ENCODE assay signal across 13 cellular contexts in genomic region chr20:50297498-50298348, GRCh38.
DNase-seq lines count a peak whose midpoint lies in the region; ATAC-seq and TF ChIP-seq lines count a peak whose summit lies in the region.
"Had no signal": no experiment of that assay in that cellular context is flagged by ENCODE, and none has a peak within 500 bp of the region (broad histone marks: within the 10 kb centered on the region; RNA-seq: fewer than 3 reads in every experiment).

No MANE protein-coding gene starts in this region.

- H3K9me3 Mint-ChIP-seq in activated CD4-positive, alpha-beta memory T cell treated with anti-CD3 and anti-CD28 coated beads for 36 hours = no peaks in the 10 kb centered on the region
- no peaks in the 10 kb centered on the region for H3K9me3 Mint-ChIP-seq in activated CD4-positive, alpha-beta memory T cell treated with anti-CD3 and anti-CD28 coated beads, Interleukin-2, amount 10 ng/mL, durations not matched to agents 7 days and 5 days

- TF ChIP-seq POLR2A in esophagus muscularis mucosa (IDR thresholded peaks at IDR 0.05; ENCODE audit: low read depth) = no peak

- H3K9me3 ChIP-seq in Panc1 (ENCODE audit: control insufficient read depth, insufficient read depth, low read depth, low read length) (no peaks in the 10 kb centered on the region), esophagus muscularis mucosa (no peaks in the 10 kb centered on the region), smooth muscle cell (replicated peaks; ENCODE audit: low read depth) (no peaks in the 10 kb centered on the region), GM23248 (ENCODE audit: low read depth) (no peaks in the 10 kb centered on the region)
- H3K9me3 ChIP-seq: ovary had no signal

- peaks cover 15% of the 10 kb centered on the region for H3K4me1 Mint-ChIP-seq in activated CD4-positive, alpha-beta memory T cell treated with anti-CD3 and anti-CD28 coated beads for 36 hours (ENCODE audit: low read depth)
- H3K4me1 Mint-ChIP-seq in activated CD4-positive, alpha-beta memory T cell treated with anti-CD3 and anti-CD28 coated beads, Interleukin-2, amount 10 ng/mL, durations not matched to agents 7 days and 5 days = peaks cover 36% of the 10 kb centered on the region

- H3K9me2 ChIP-seq in GM23248 (ENCODE audit: insufficient read depth) = no peaks in the 10 kb centered on the region

- H2AFZ ChIP-seq in smooth muscle cell (ENCODE audit: low read depth) (no peak overlapping the region), GM23248 (no peak overlapping the region)

- 82% methylated on average over 13 of the region's 13 CpGs for WGBS in esophagus muscularis mucosa
- WGBS in smooth muscle cell (ENCODE audit: low lambda C conversion rate) = 76% methylated on average over 13 of the region's 13 CpGs
- WGBS in GM23248 (ENCODE audit: low coverage in 1 of 2, low lambda C conversion rate in 2 of 2, missing lambda C conversion rate in 2 of 2), 2 experiments = 87 to 88% methylated on average over 13 of the region's 13 CpGs

- CTCF ChIA-PET in activated CD4-positive, alpha-beta memory T cell treated with anti-CD3 and anti-CD28 coated beads for 36 hours (lab: Charles Lee) = no interaction called here
- CTCF ChIA-PET in activated CD4-positive, alpha-beta memory T cell treated with anti-CD3 and anti-CD28 coated beads, Interleukin-2, amount 10 ng/mL, durations not matched to agents 7 days and 5 days (lab: Charles Lee) = no interaction called here
- CTCF ChIA-PET in Panc1 (lab: Charles Lee) = no interaction called here

- H3F3A ChIP-seq in smooth muscle cell (ENCODE audit: low read depth) (peaks cover 7% of the 10 kb centered on the region), GM23248 (ENCODE audit: insufficient read depth) (0 out of 2 replicates have a peak, but pooled peaks cover 13% of the 10 kb centered on the region)

- TF ChIP-seq EP300 in esophagus muscularis mucosa (IDR thresholded peaks at IDR 0.05) = no peak

- no peak overlapping the region for H3K4me2 ChIP-seq in smooth muscle cell
- H3K4me2 ChIP-seq in GM23248 (ENCODE audit: unreplicated experiment) = no peak overlapping the region

- no peaks in the 10 kb centered on the region for H3K79me2 ChIP-seq in smooth muscle cell (ENCODE audit: low read depth)
- H3K79me2 ChIP-seq in GM23248 (ENCODE audit: insufficient read depth) = no peaks in the 10 kb centered on the region

- peaks cover 7% of the 10 kb centered on the region for H3K4me1 ChIP-seq in Panc1 (ENCODE audit: control insufficient read depth, insufficient read depth, low read length)
- H3K4me1 ChIP-seq in esophagus muscularis mucosa = peaks cover 6 to 35% (median 29%) of the 10 kb centered on the region in 4 donors
- no peaks in the 10 kb centered on the region for H3K4me1 ChIP-seq in smooth muscle cell (ENCODE audit: low read depth)
- peaks cover 11% of the 10 kb centered on the region for H3K4me1 ChIP-seq in GM23248 (ENCODE audit: insufficient read depth)

- H3K9ac ChIP-seq in smooth muscle cell (ENCODE audit: low read depth) = no peak overlapping the region
- H3K9ac ChIP-seq in GM23248 = no peak overlapping the region

- H3K27ac ChIP-seq in Panc1 (ENCODE audit: low read length) (0 out of 2 replicates have a peak overlapping the region, but pooled peaks have one; percentile 34), esophagus muscularis mucosa (replicated peaks in 1 of 4) (peak overlapping the region in 3 of 4 donors; percentile 69 to 77 (median 73)), smooth muscle cell (ENCODE audit: low read depth) (peak overlapping the region; percentile 53), GM23248 (no peak overlapping the region)
- H3K27ac ChIP-seq: WERI-Rb-1 had no signal

- H3K36me3 ChIP-seq in Panc1 (ENCODE audit: control insufficient read depth, insufficient read depth, low read length) (no peaks in the 10 kb centered on the region), esophagus muscularis mucosa (no peaks in the 10 kb centered on the region), smooth muscle cell (ENCODE audit: low read depth) (no peaks in the 10 kb centered on the region), GM23248 (ENCODE audit: low read depth) (no peaks in the 10 kb centered on the region)
- H3K36me3 ChIP-seq: ovary, WERI-Rb-1 had no signal

- in situ Hi-C loops in Panc1 (cut with HindIII; ENCODE audit: low pct_unique_long_range_greater_than_20kb, low sequenced_read_pairs) = no loop called here
- in situ Hi-C loops in GM23248 (cut with MboI) = no loop called here
- in situ Hi-C loops in GM13976 (cut with MboI; ENCODE audit: low sequenced_read_pairs, unreplicated experiment) = no loop called here

- no peak overlapping the region for H3K27ac Mint-ChIP-seq in activated CD4-positive, alpha-beta memory T cell treated with anti-CD3 and anti-CD28 coated beads for 36 hours
- no peak overlapping the region for H3K27ac Mint-ChIP-seq in activated CD4-positive, alpha-beta memory T cell treated with anti-CD3 and anti-CD28 coated beads, Interleukin-2, amount 10 ng/mL, durations not matched to agents 7 days and 5 days

- H3K27me3 Mint-ChIP-seq in activated CD4-positive, alpha-beta memory T cell treated with anti-CD3 and anti-CD28 coated beads for 36 hours = peaks cover 3% of the 10 kb centered on the region
- peaks cover 18% of the 10 kb centered on the region for H3K27me3 Mint-ChIP-seq in activated CD4-positive, alpha-beta memory T cell treated with anti-CD3 and anti-CD28 coated beads, Interleukin-2, amount 10 ng/mL, durations not matched to agents 7 days and 5 days

- H3K27me3 ChIP-seq in Panc1 (ENCODE audit: control insufficient read depth, insufficient read depth, low read length) (no peaks in the 10 kb centered on the region), esophagus muscularis mucosa (no peaks in the 10 kb centered on the region), smooth muscle cell (ENCODE audit: low read depth) (no peaks in the 10 kb centered on the region), GM23248 (replicated peaks; ENCODE audit: insufficient read depth) (no peaks in the 10 kb centered on the region)
- H3K27me3 ChIP-seq: ovary had no signal

- H3K4me3 ChIP-seq in Panc1 (ENCODE audit: low read depth in 2 of 2, low read length in 2 of 2) (no peak overlapping the region), esophagus muscularis mucosa (no peak overlapping the region), smooth muscle cell (no peak overlapping the region), GM23248 (no peak overlapping the region)
- H3K4me3 ChIP-seq: ovary had no signal

- intact Hi-C loops in activated CD4-positive, alpha-beta memory T cell treated with anti-CD3 and anti-CD28 coated beads for 36 hours (cut with micrococcal nuclease) = no loop called here
- intact Hi-C loops in Panc1 (cut with micrococcal nuclease; ENCODE audit: unreplicated experiment) (loop anchor here (10.0 kb wide), 1 partner anchor 167 kb away; no protein-coding TSS in a partner anchor), esophagus muscularis mucosa (cut with DNase I) (no loop called here)

- TF ChIP-seq CTCF in Panc1 (IDR thresholded peaks at IDR 0.05) (no peak), esophagus muscularis mucosa (IDR thresholded peaks at IDR 0.05) (no peak), smooth muscle cell (IDR thresholded peaks at IDR 0.05; ENCODE audit: borderline replicate concordance, insufficient read depth, poor library complexity, severe bottlenecking) (no peak), GM13976 (IDR thresholded peaks at IDR 0.05; ENCODE audit: borderline replicate concordance, control extremely low read depth, extremely low read depth, insufficient read depth, missing control alignments) (no peak)

- H4K20me1 ChIP-seq in smooth muscle cell (ENCODE audit: low read depth) (no peaks in the 10 kb centered on the region), GM23248 (ENCODE audit: insufficient read depth) (no peaks in the 10 kb centered on the region)

- ATAC-seq in Panc1 (no peak), HG02840 (IDR thresholded peaks at IDR 0.05; ENCODE audit: low FRiP score, unreplicated experiment) (no peak)
- ATAC-seq: left colon had no signal

- BruUV-seq in Panc1 (replicated peaks; lab: Mats Ljungman, UMichigan) = no TSS peak

- no peaks in the 10 kb centered on the region for H3K36me3 Mint-ChIP-seq in activated CD4-positive, alpha-beta memory T cell treated with anti-CD3 and anti-CD28 coated beads for 36 hours
- no peaks in the 10 kb centered on the region for H3K36me3 Mint-ChIP-seq in activated CD4-positive, alpha-beta memory T cell treated with anti-CD3 and anti-CD28 coated beads, Interleukin-2, amount 10 ng/mL, durations not matched to agents 7 days and 5 days (ENCODE audit: low read depth)

- POLR2A ChIA-PET in activated CD4-positive, alpha-beta memory T cell treated with anti-CD3 and anti-CD28 coated beads for 36 hours (lab: Charles Lee) = interaction anchor here (0.6 kb wide), 1 partner anchor 11 kb away, joined by 6 read pairs; no protein-coding TSS in a partner anchor
- POLR2A ChIA-PET in activated CD4-positive, alpha-beta memory T cell treated with anti-CD3 and anti-CD28 coated beads, Interleukin-2, amount 10 ng/mL, durations not matched to agents 7 days and 5 days (lab: Charles Lee) = interaction anchor here (1.2 kb wide), 1 partner anchor 69 kb away, joined by 3 read pairs; no protein-coding TSS in a partner anchor
- POLR2A ChIA-PET in Panc1 (lab: Charles Lee) = interaction anchor here (1.4 kb wide), 1 partner anchor 12 kb away, joined by 3 read pairs; no protein-coding TSS in a partner anchor

- H3K4me3 Mint-ChIP-seq in activated CD4-positive, alpha-beta memory T cell treated with anti-CD3 and anti-CD28 coated beads for 36 hours = no peak overlapping the region
- no peak overlapping the region for H3K4me3 Mint-ChIP-seq in activated CD4-positive, alpha-beta memory T cell treated with anti-CD3 and anti-CD28 coated beads, Interleukin-2, amount 10 ng/mL, durations not matched to agents 7 days and 5 days

- DNase-seq in activated CD4-positive, alpha-beta memory T cell treated with anti-CD3 and anti-CD28 coated beads for 36 hours = peak; percentile 27
- no peak for DNase-seq in activated CD4-positive, alpha-beta memory T cell treated with anti-CD3 and anti-CD28 coated beads, Interleukin-2, amount 10 ng/mL, durations not matched to agents 7 days and 5 days
- DNase-seq in Panc1 (ENCODE audit: low read depth, low spot score) (no peak), esophagus muscularis mucosa (ENCODE audit: extremely low spot score) (no peak), smooth muscle cell (lab: John Stamatoyannopoulos, UW; ENCODE audit: unreplicated experiment) (no peak), GM23248 (no peak), GM13976 (ENCODE audit: low spot score) (no peak)
- DNase-seq: left colon; NCI-H2029; stimulated activated CD4-positive, alpha-beta T cell treated with anti-CD3 and anti-CD28 coated beads, Interleukin-4, amount 100 ng/mL, for 1 hour; WERI-Rb-1 had no signal
